12 cellular contexts compared by ENCODE assay signal in genomic region chr22:18055619-18056160, GRCh38. TPM values are rescaled to one million over a fixed set of nuclear protein-coding genes. Genes with fewer than 3 reads are reported as not detected.
DNase-seq lines count a peak whose midpoint lies in the region; ATAC-seq and TF ChIP-seq lines count a peak whose summit lies in the region.
"Had no signal": no experiment of that assay in that cellular context is flagged by ENCODE, and none has a peak within 500 bp of the region (broad histone marks: within the 10 kb centered on the region; RNA-seq: fewer than 3 reads in every experiment).

No MANE protein-coding gene starts in this region.

- ATAC-seq in activated CD4-positive, alpha-beta T cell treated with anti-CD3 and anti-CD28 coated beads for 36 hours: no peak
- ATAC-seq: CD8-positive, alpha-beta T cell had no signal

- H3K9me3 Mint-ChIP-seq in activated CD4-positive, alpha-beta T cell treated with anti-CD3 and anti-CD28 coated beads for 36 hours (ENCODE audit: low read depth): no peaks in the 10 kb centered on the region
- H3K9me3 Mint-ChIP-seq: activated CD4-positive, alpha-beta T cell treated with anti-CD3 and anti-CD28 coated beads, Interleukin-2, amount 10 ng/mL, durations not matched to agents 24 days and 14 days; activated naive CD8-positive, alpha-beta T cell treated with anti-CD3 and anti-CD28 coated beads for 36 hours; CD8-positive, alpha-beta T cell had no signal

- no peak overlapping the region for H3K4me3 Mint-ChIP-seq in activated CD4-positive, alpha-beta T cell treated with anti-CD3 and anti-CD28 coated beads for 36 hours
- H3K4me3 Mint-ChIP-seq: activated CD4-positive, alpha-beta T cell treated with anti-CD3 and anti-CD28 coated beads, Interleukin-2, amount 10 ng/mL, durations not matched to agents 24 days and 14 days; activated naive CD8-positive, alpha-beta T cell treated with anti-CD3 and anti-CD28 coated beads for 36 hours; CD8-positive, alpha-beta T cell had no signal

- peak overlapping the region; percentile 28; the same call in 1 of the 2 replicates for H3K27ac ChIP-seq in ACC112 (ENCODE audit: low read depth, low read length)
- peak overlapping the region; percentile 65 for H3K27ac ChIP-seq in OCI-LY7 (ENCODE audit: low read depth, low read length, poor library complexity, severe bottlenecking)
- H3K27ac ChIP-seq in esophagus muscularis mucosa (replicated peaks in 1 of 4): peak overlapping the region; percentile 78 to 93 (median 84)
- H3K27ac ChIP-seq in prostate gland: peak overlapping the region; percentile 82 to 97

- H3K36me3 Mint-ChIP-seq in activated CD4-positive, alpha-beta T cell treated with anti-CD3 and anti-CD28 coated beads for 36 hours (ENCODE audit: low read depth): no peaks in the 10 kb centered on the region
- H3K36me3 Mint-ChIP-seq: activated naive CD8-positive, alpha-beta T cell treated with anti-CD3 and anti-CD28 coated beads for 36 hours; CD8-positive, alpha-beta T cell had no signal

- no TSS peak for BruUV-seq in OCI-LY7 (replicated peaks; lab: Mats Ljungman, UMichigan)

- H3K9me3 ChIP-seq in OCI-LY7 (ENCODE audit: low read length) (no peaks in the 10 kb centered on the region), esophagus muscularis mucosa (no peaks in the 10 kb centered on the region), prostate gland (no peaks in the 10 kb centered on the region), BE2C (no peaks in the 10 kb centered on the region)

- CTCF ChIA-PET in OCI-LY7 (lab: Charles Lee; ENCODE audit: unreplicated experiment): interaction anchor here (1.1 to 3.1 kb wide), 4 partner anchors 9 to 27 kb away, joined by 3 to 9 read pairs (median 7); no protein-coding TSS in a partner anchor
- CTCF ChIA-PET in activated CD4-positive, alpha-beta T cell treated with anti-CD3 and anti-CD28 coated beads for 36 hours (lab: Charles Lee): interaction anchor here (0.9 to 1.2 kb wide), 2 partner anchors 20 to 45 kb away, joined by 3 to 6 read pairs; no protein-coding TSS in a partner anchor

- peaks cover 8% of the 10 kb centered on the region for H3K27me3 Mint-ChIP-seq in activated CD4-positive, alpha-beta T cell treated with anti-CD3 and anti-CD28 coated beads for 36 hours

- H2AFZ ChIP-seq in ACC112 (ENCODE audit: low read length, unreplicated experiment) (peak overlapping the region; percentile 60), OCI-LY7 (ENCODE audit: low read length) (peak overlapping the region; percentile 32)

- H3K36me3 ChIP-seq in ACC112 (ENCODE audit: insufficient read depth, low read length) (no peaks in the 10 kb centered on the region), OCI-LY7 (ENCODE audit: insufficient read depth, low read length) (no peaks in the 10 kb centered on the region), esophagus muscularis mucosa (no peaks in the 10 kb centered on the region), prostate gland (no peaks in the 10 kb centered on the region), BE2C (no peaks in the 10 kb centered on the region)

- H3K4me3 ChIP-seq in ACC112 (ENCODE audit: low read depth, low read length) (no peak overlapping the region), OCI-LY7 (ENCODE audit: low read depth, low read length, poor library complexity, severe bottlenecking) (no peak overlapping the region), esophagus muscularis mucosa (no peak overlapping the region), prostate gland (no peak overlapping the region), BE2C (ENCODE audit: low read depth, low read length) (no peak overlapping the region)

- H3K4me1 ChIP-seq in ACC112 (ENCODE audit: control insufficient read depth, insufficient read depth, low read length, unreplicated experiment) (peaks cover 22% of the 10 kb centered on the region), OCI-LY7 (ENCODE audit: insufficient read depth, low read length, poor library complexity, severe bottlenecking) (peaks cover 49% of the 10 kb centered on the region), esophagus muscularis mucosa (peaks cover 30 to 44% (median 42%) of the 10 kb centered on the region in 4 donors), prostate gland (replicated peaks) (peaks cover 18% of the 10 kb centered on the region), BE2C (peaks cover 8% of the 10 kb centered on the region)

- H3K9me2 ChIP-seq in OCI-LY7 (ENCODE audit: insufficient read depth, low read length): no peaks in the 10 kb centered on the region

- H4K20me1 ChIP-seq in OCI-LY7 (ENCODE audit: insufficient read depth, low read length): no peaks in the 10 kb centered on the region

- intact Hi-C loops in OCI-LY7 (cut with micrococcal nuclease; ENCODE audit: unreplicated experiment): no loop called here
- intact Hi-C loops in esophagus muscularis mucosa (cut with DNase I): no loop called here
- intact Hi-C loops in prostate gland (cut with DNase I): no loop called here
- intact Hi-C loops in activated CD4-positive, alpha-beta T cell treated with anti-CD3 and anti-CD28 coated beads for 36 hours (cut with DNase I, micrococcal nuclease): no loop called here

- no peaks in the 10 kb centered on the region for H3K79me2 ChIP-seq in ACC112 (ENCODE audit: control insufficient read depth, insufficient read depth, low read length, unreplicated experiment)
- 0 out of 2 replicates have a peak, but pooled peaks cover 7% of the 10 kb centered on the region for H3K79me2 ChIP-seq in OCI-LY7 (ENCODE audit: insufficient read depth, low read depth, low read length)

- no peak for TF ChIP-seq CTCF in OCI-LY7 (conservative IDR thresholded peaks at IDR 0.05; ENCODE audit: low read length)
- TF ChIP-seq CTCF in esophagus muscularis mucosa (IDR thresholded peaks at IDR 0.05): no peak
- no peak for TF ChIP-seq CTCF in prostate gland (IDR thresholded peaks at IDR 0.05)
- TF ChIP-seq CTCF in BE2C (IDR thresholded peaks at IDR 0.05; ENCODE audit: low read depth, low read length): no peak

- peak overlapping the region; percentile 58 for H3K4me2 ChIP-seq in OCI-LY7 (ENCODE audit: low read length)

- H3K27me3 ChIP-seq in ACC112 (ENCODE audit: insufficient read depth, low read length) (no peaks in the 10 kb centered on the region), esophagus muscularis mucosa (no peaks in the 10 kb centered on the region), prostate gland (replicated peaks; ENCODE audit: insufficient read depth) (no peaks in the 10 kb centered on the region), BE2C (no peaks in the 10 kb centered on the region)

- no peak for TF ChIP-seq EP300 in esophagus muscularis mucosa (IDR thresholded peaks at IDR 0.05)

- no peak overlapping the region for H3K27ac Mint-ChIP-seq in activated CD4-positive, alpha-beta T cell treated with anti-CD3 and anti-CD28 coated beads for 36 hours
- H3K27ac Mint-ChIP-seq: activated CD4-positive, alpha-beta T cell treated with anti-CD3 and anti-CD28 coated beads, Interleukin-2, amount 10 ng/mL, durations not matched to agents 24 days and 14 days; activated naive CD8-positive, alpha-beta T cell treated with anti-CD3 and anti-CD28 coated beads for 36 hours; CD8-positive, alpha-beta T cell had no signal

- H3K4me1 Mint-ChIP-seq in activated CD4-positive, alpha-beta T cell treated with anti-CD3 and anti-CD28 coated beads for 36 hours: no peaks in the 10 kb centered on the region

- WGBS in esophagus muscularis mucosa: 90% methylated on average over 7 of the region's 7 CpGs
- WGBS in prostate gland: 85% methylated on average over 7 of the region's 7 CpGs

- POLR2A ChIA-PET in OCI-LY7 (lab: Charles Lee): interaction anchor here (0.7 to 5.1 kb wide), 10 partner anchors 10 to 450 kb away, joined by 3 to 48 read pairs (median 7); partner anchors contain the start of gene PEX26
- POLR2A ChIA-PET in activated CD4-positive, alpha-beta T cell treated with anti-CD3 and anti-CD28 coated beads for 36 hours (lab: Charles Lee): no interaction called here

- DNase-seq in OCI-LY7 (ENCODE audit: low spot score) (no peak), esophagus muscularis mucosa (ENCODE audit: extremely low spot score) (no peak), prostate gland (ENCODE audit: low spot score) (no peak), DMS79 (lab: John Stamatoyannopoulos, UW) (no peak), G401 (ENCODE audit: low spot score) (no peak), BE2C (no peak)
- DNase-seq in activated CD4-positive, alpha-beta T cell treated with anti-CD3 and anti-CD28 coated beads for 36 hours: no peak
- DNase-seq: activated CD4-positive, alpha-beta T cell treated with anti-CD3 and anti-CD28 coated beads, Interleukin-2, amount 10 ng/mL, durations not matched to agents 24 days and 14 days; activated naive CD8-positive, alpha-beta T cell treated with anti-CD3 and anti-CD28 coated beads for 36 hours; CD8-positive, alpha-beta T cell; RPMI8226 had no signal

- in situ Hi-C loops in G401 (cut with HindIII; ENCODE audit: low sequenced_read_pairs): no loop called here

- TF ChIP-seq POLR2A in esophagus muscularis mucosa (IDR thresholded peaks at IDR 0.05; ENCODE audit: low read depth): no peak
- no peak for TF ChIP-seq POLR2A in prostate gland (IDR thresholded peaks at IDR 0.05)

RNA-seq across cellular contexts. Expression of gene PEX26, which starts 22.1 kb away (rescaled TPM):
- 17.6 and 22.4 TPM in 2 replicates for total RNA-seq in OCI-LY7 (2014; rRNA removed; shearing (Covaris generic))
- total RNA-seq in OCI-LY7 (2022) (37.8 and 43.5 TPM in 2 replicates), esophagus muscularis mucosa (10 to 100 TPM; 19.7 to 54.2 (median 33.6) TPM), prostate gland (10 to 100 TPM; 34.7 to 38.2 TPM)
- 10 to 100 TPM; 50.7 to 58.0 TPM for total RNA-seq in activated CD4-positive, alpha-beta T cell treated with anti-CD3 and anti-CD28 coated beads for 36 hours
- 13.7 and 20.7 TPM in 2 replicates for total RNA-seq in G401 (2014; rRNA removed; shearing (Covaris generic))
- polyA plus RNA-seq in BE2C (2012; ENCODE audit: insufficient read depth, insufficient read length, low read depth): 15.3 TPM

RNA-seq across cellular contexts. Expression of gene MICAL3, which starts 31.3 kb away (rescaled TPM):
- 80.9 and 93.2 TPM in 2 replicates for total RNA-seq in OCI-LY7 (2014; rRNA removed; shearing (Covaris generic))
- total RNA-seq in OCI-LY7 (2022): 175 and 210 TPM in 2 replicates
- total RNA-seq in esophagus muscularis mucosa: 10 to 100 TPM; 35.1 to 91.8 (median 67.8) TPM
- 10 to 100 TPM; 58.6 to 78.7 TPM for total RNA-seq in prostate gland
- total RNA-seq in activated CD4-positive, alpha-beta T cell treated with anti-CD3 and anti-CD28 coated beads for 36 hours: 10 to 100 TPM; 21.9 to 22.5 TPM
- total RNA-seq in G401 (2014; rRNA removed; shearing (Covaris generic)): 3.4 and 5.3 TPM in 2 replicates
- 34.3 TPM for polyA plus RNA-seq in BE2C (2012; ENCODE audit: insufficient read depth, insufficient read length, low read depth)

RNA-seq across cellular contexts. Expression of gene TUBA8, which starts 54.9 kb away (rescaled TPM):
- total RNA-seq in OCI-LY7 (2014; rRNA removed; shearing (Covaris generic)): 1.9 and 2.8 TPM in 2 replicates
- total RNA-seq in OCI-LY7 (2022) (2.0 TPM in 2 replicates), esophagus muscularis mucosa (10 to 100 TPM in 3 of 4 donors, 1 to 10 TPM in 1; 7.5 to 16.5 (median 14.0) TPM), prostate gland (1 to 10 TPM; 1.3 to 2.9 TPM)
- total RNA-seq in activated CD4-positive, alpha-beta T cell treated with anti-CD3 and anti-CD28 coated beads for 36 hours: 1 to 10 TPM; 1.9 to 2.6 TPM
- total RNA-seq in G401 (2014; rRNA removed; shearing (Covaris generic)): 0.49 TPM in 1 of 2 replicates, not detected in the other
- polyA plus RNA-seq in BE2C (2012; ENCODE audit: insufficient read depth, insufficient read length, low read depth): 1.9 TPM

Comparison
In these comparisons a context has a peak if more than half of its experiments do, and no peak if none do; other contexts are left out.
1. H3K27ac ChIP-seq: peak in every context shown above with its lines; median percentile 90 in prostate gland; 84 in esophagus muscularis mucosa; 65 in OCI-LY7; 28 in ACC112.